ENCODE assay signal across 2 cellular contexts in genomic region chr1:211148371-211148770, GRCh38.
TF ChIP-seq lines count a peak whose summit lies in the region.

No MANE protein-coding gene starts in this region.

TF ChIP-seq in HepG2, 621 proteins besides CTCF, POLR2A, EP300 and RAD21:
- TF ChIP-seq MAFF (IDR thresholded peaks at IDR 0.05; ENCODE audit: low read depth, low read length): peak; percentile 72
- no peak for TF ChIP-seq POLR2G (IDR thresholded peaks at IDR 0.05; ENCODE audit: low read depth, low read length)
- peak; percentile 47; the same call in 1 of the 2 replicates for TF ChIP-seq GFI1 (CRISPR knock-in tag; IDR thresholded peaks at IDR 0.05; ENCODE audit: borderline replicate concordance)
- TF ChIP-seq ZNF274 (CRISPR knock-in tag; IDR thresholded peaks at IDR 0.05): no peak
- TF ChIP-seq MAFK (conservative IDR thresholded peaks at IDR 0.05 in 1 of 2, IDR thresholded peaks at IDR 0.05 in 1 of 2; ENCODE audit: low read length in 2 of 2): peak; percentile 72 to 78
- no peak for TF ChIP-seq SMAD3 (CRISPR knock-in tag; IDR thresholded peaks at IDR 0.05)
- no peak for TF ChIP-seq MBD4 (IDR thresholded peaks at IDR 0.05; ENCODE audit: borderline replicate concordance, low read length)
- no peak for TF ChIP-seq JDP2 (CRISPR knock-in tag; IDR thresholded peaks at IDR 0.05; ENCODE audit: borderline replicate concordance)
- TF ChIP-seq SNRNP70 (IDR thresholded peaks at IDR 0.05; ENCODE audit: low read depth, low read length): no peak
- TF ChIP-seq IRF2 (CRISPR knock-in tag; IDR thresholded peaks at IDR 0.05): no peak

TF ChIP-seq in K562, 482 proteins besides CTCF, POLR2A, EP300 and RAD21:
- TF ChIP-seq, protein P1, sequence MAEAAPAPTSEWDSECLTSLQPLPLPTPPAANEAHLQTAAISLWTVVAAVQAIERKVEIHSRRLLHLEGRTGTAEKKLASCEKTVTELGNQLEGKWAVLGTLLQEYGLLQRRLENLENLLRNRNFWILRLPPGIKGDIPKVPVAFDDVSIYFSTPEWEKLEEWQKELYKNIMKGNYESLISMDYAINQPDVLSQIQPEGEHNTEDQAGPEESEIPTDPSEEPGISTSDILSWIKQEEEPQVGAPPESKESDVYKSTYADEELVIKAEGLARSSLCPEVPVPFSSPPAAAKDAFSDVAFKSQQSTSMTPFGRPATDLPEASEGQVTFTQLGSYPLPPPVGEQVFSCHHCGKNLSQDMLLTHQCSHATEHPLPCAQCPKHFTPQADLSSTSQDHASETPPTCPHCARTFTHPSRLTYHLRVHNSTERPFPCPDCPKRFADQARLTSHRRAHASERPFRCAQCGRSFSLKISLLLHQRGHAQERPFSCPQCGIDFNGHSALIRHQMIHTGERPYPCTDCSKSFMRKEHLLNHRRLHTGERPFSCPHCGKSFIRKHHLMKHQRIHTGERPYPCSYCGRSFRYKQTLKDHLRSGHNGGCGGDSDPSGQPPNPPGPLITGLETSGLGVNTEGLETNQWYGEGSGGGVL (CRISPR knock-in tag; IDR thresholded peaks at IDR 0.05): no peak
- TF ChIP-seq MITF (IDR thresholded peaks at IDR 0.05) (no peak), ELF2 (CRISPR knock-in tag; IDR thresholded peaks at IDR 0.05) (no peak), BRCA1 (IDR thresholded peaks at IDR 0.05) (no peak), BRCA1 (CRISPR knock-in tag; IDR thresholded peaks at IDR 0.05) (no peak), MAFK (IDR thresholded peaks at IDR 0.05; ENCODE audit: low read length) (0 out of 2 replicates have a peak, but pooled peaks have one; percentile 4), E2F6 (IDR thresholded peaks at IDR 0.05; ENCODE audit: borderline replicate concordance in 1 of 2, extremely low read depth in 1 of 2, insufficient read depth in 1 of 2, insufficient read length in 1 of 2, low read depth in 1 of 2, low read length in 1 of 2, poor library complexity in 1 of 2, severe bottlenecking in 1 of 2) (no peak), PRMT5 (CRISPR knock-in tag; IDR thresholded peaks at IDR 0.05) (no peak), RCOR1 (IDR thresholded peaks at IDR 0.05; ENCODE audit: borderline replicate concordance in 1 of 2, low read depth in 2 of 2, low read length in 2 of 2) (no peak), PML (IDR thresholded peaks at IDR 0.05; ENCODE audit: low read length) (no peak), SMARCA5 (IDR thresholded peaks at IDR 0.05) (no peak), MTA2 (IDR thresholded peaks at IDR 0.05; ENCODE audit: low read depth) (no peak), ZNF316 (IDR thresholded peaks at IDR 0.05) (peak; percentile 66), CCAR2 (IDR thresholded peaks at IDR 0.05; ENCODE audit: low read depth, low read length) (no peak), SOX6 (IDR thresholded peaks at IDR 0.05) (no peak)
